7 cellular contexts compared by ENCODE assay signal in genomic region chr17:34637548-34638525, GRCh38. TPM values are rescaled to one million over a fixed set of nuclear protein-coding genes. Genes with fewer than 3 reads are reported as not detected.
A peak's percentile ranks its signal among the peaks of the same experiment; 100 is the strongest.
DNase-seq lines count a peak whose midpoint lies in the region; ATAC-seq and TF ChIP-seq lines count a peak whose summit lies in the region.

No MANE protein-coding gene starts in this region.

- H3K36me3 Mint-ChIP-seq in activated naive CD8-positive, alpha-beta T cell treated with anti-CD3 and anti-CD28 coated beads, Interleukin-2, amount 50 U/mL, for 24 hours (ENCODE audit: low read depth): no peaks in the 10 kb centered on the region

- ATAC-seq in GM18498 (IDR thresholded peaks at IDR 0.05; ENCODE audit: unreplicated experiment): peak; percentile 80
- peak; percentile 90 for ATAC-seq in activated naive CD8-positive, alpha-beta T cell treated with anti-CD3 and anti-CD28 coated beads, Interleukin-2, amount 50 U/mL, for 24 hours

- H3K36me3 ChIP-seq in left ventricle myocardium inferior (no peaks in the 10 kb centered on the region), uterus (no peaks in the 10 kb centered on the region)

- DNase-seq in T follicular helper cell (ENCODE audit: low read depth) (peak; percentile 69), left ventricle myocardium inferior (peak; percentile 74), retinal pigment epithelial cell (ENCODE audit: low read depth) (peak; percentile 3), uterus (peak; percentile 40 to 57)
- peak; percentile 85 for DNase-seq in activated naive CD8-positive, alpha-beta T cell treated with anti-CD3 and anti-CD28 coated beads, Interleukin-2, amount 50 U/mL, for 24 hours

- TF ChIP-seq EP300 in Ishikawa (IDR thresholded peaks at IDR 0.05; ENCODE audit: borderline replicate concordance): no peak

- peaks cover 5% of the 10 kb centered on the region for H3K4me1 Mint-ChIP-seq in activated naive CD8-positive, alpha-beta T cell treated with anti-CD3 and anti-CD28 coated beads, Interleukin-2, amount 50 U/mL, for 24 hours

- intact Hi-C loops in left ventricle myocardium inferior (cut with micrococcal nuclease): no loop called here
- intact Hi-C loops in uterus (cut with DNase I; ENCODE audit: low total_unique reads): no loop called here

- peaks cover 7% of the 10 kb centered on the region for H3K27me3 Mint-ChIP-seq in activated naive CD8-positive, alpha-beta T cell treated with anti-CD3 and anti-CD28 coated beads, Interleukin-2, amount 50 U/mL, for 24 hours

- peak; percentile 66 for TF ChIP-seq RAD21 in Ishikawa (IDR thresholded peaks at IDR 0.05; ENCODE audit: low read depth)

- no peak overlapping the region for H3K27ac Mint-ChIP-seq in activated naive CD8-positive, alpha-beta T cell treated with anti-CD3 and anti-CD28 coated beads, Interleukin-2, amount 50 U/mL, for 24 hours

- no peak for TF ChIP-seq POLR2A in uterus (IDR thresholded peaks at IDR 0.05)

- H3K27me3 ChIP-seq in left ventricle myocardium inferior (ENCODE audit: low read depth) (peaks cover 100% of the 10 kb centered on the region), uterus (peaks cover 0 to 3% of the 10 kb centered on the region in 2 donors)

- H3K9me3 ChIP-seq in left ventricle myocardium inferior (replicated peaks): no peaks in the 10 kb centered on the region
- no peaks in the 10 kb centered on the region for H3K9me3 ChIP-seq in uterus

- H3K4me1 ChIP-seq in left ventricle myocardium inferior (peaks cover 9% of the 10 kb centered on the region), uterus (peaks cover 0 to 6% of the 10 kb centered on the region in 2 donors)

- TF ChIP-seq CTCF in left ventricle myocardium inferior (IDR thresholded peaks at IDR 0.05; ENCODE audit: borderline replicate concordance) (peak; percentile 88), retinal pigment epithelial cell (conservative IDR thresholded peaks at IDR 0.05; ENCODE audit: low read depth, low read length) (peak; percentile 93), uterus (IDR thresholded peaks at IDR 0.05) (peak; percentile 51 to 77 (median 72))

- no peak overlapping the region for H3K27ac ChIP-seq in left ventricle myocardium inferior (replicated peaks)
- no peak overlapping the region for H3K27ac ChIP-seq in uterus

- H3K4me3 ChIP-seq in left ventricle myocardium inferior: peak overlapping the region; percentile 67
- H3K4me3 ChIP-seq in retinal pigment epithelial cell (ENCODE audit: low read length): no peak overlapping the region
- H3K4me3 ChIP-seq in uterus: peak overlapping the region in 1 of 2 donors; percentile 12

- H3K4me3 Mint-ChIP-seq in activated naive CD8-positive, alpha-beta T cell treated with anti-CD3 and anti-CD28 coated beads, Interleukin-2, amount 50 U/mL, for 24 hours: peak overlapping the region; percentile 67

- no peaks in the 10 kb centered on the region for H3K9me3 Mint-ChIP-seq in activated naive CD8-positive, alpha-beta T cell treated with anti-CD3 and anti-CD28 coated beads, Interleukin-2, amount 50 U/mL, for 24 hours

TF ChIP-seq in Ishikawa, 13 proteins besides CTCF, POLR2A, EP300 and RAD21:
- TF ChIP-seq TAF1 (IDR thresholded peaks at IDR 0.05; ENCODE audit: low read depth): no peak
- TF ChIP-seq YY1 (IDR thresholded peaks at IDR 0.05; ENCODE audit: low read depth): 0 out of 2 replicates have a peak, but pooled peaks have one; percentile 23

RNA-seq across cellular contexts. Expression of gene TMEM132E, which starts 58.5 kb away (rescaled TPM):
- total RNA-seq in left ventricle myocardium inferior (0.05 TPM), uterus (under 1 TPM in 1 of 4 donors, not detected in 3; 0.90 TPM)

Comparison
In these comparisons a context has a peak if more than half of its experiments do, and no peak if none do; other contexts are left out.
1. DNase-seq: peak in every context shown above with its lines; median percentile 85 in activated naive CD8-positive, alpha-beta T cell treated with anti-CD3 and anti-CD28 coated beads, Interleukin-2, amount 50 U/mL, for 24 hours; 74 in left ventricle myocardium inferior; 69 in T follicular helper cell; 48 in uterus; 3 in retinal pigment epithelial cell.